ENCODE assay signal across 2 cellular contexts in the genomic region with DNA sequence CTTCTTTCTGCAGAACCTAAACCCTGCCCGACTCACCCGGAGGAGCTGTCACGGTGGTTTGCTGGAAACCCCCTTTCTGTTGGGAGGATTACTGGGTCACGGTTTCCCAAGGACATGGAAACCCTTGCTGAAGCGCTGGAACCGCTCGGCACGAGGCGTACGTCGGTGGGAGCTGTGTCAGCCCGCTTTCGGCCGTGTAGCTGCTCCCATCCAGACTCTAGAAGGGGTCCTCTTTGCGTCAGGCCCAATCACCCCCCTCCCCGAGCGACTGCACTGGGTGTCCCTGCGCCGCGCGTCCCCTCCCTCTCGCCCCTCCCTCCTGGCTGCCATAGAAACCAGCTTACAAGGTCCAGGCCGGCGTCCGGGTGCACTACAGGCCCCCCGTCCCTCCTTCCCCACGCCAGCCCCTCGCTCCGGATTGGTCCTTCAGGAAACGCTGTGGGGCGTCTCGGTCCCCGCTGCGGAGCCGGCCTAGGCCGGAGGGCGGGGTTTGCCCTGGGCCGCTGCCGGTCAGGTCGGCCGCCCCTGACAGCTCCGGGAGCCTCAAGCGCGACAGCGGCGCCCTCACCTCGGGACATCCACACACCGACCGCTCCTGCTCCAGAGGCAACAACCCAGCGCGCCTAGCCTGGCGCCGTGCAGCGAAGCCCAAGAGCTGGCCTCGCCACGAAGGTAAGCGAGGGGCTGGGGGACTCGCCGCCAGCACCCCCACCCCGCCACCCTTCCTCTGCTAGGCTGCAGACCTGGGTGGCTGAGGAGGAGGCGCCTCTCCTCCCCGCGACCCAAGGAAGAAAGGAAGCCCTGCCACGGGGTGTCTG.
TF ChIP-seq lines count a peak whose summit lies in the region.

Gene NIM1K, plus strand, starts transcription at position 486 of the 818 bp plus-strand sequence. CDS start 53,551 bp downstream, outside the sequence.

TF ChIP-seq in IMR-90, 13 proteins besides CTCF, POLR2A, EP300 and RAD21 (continued from another document):
- TF ChIP-seq, protein P1, sequence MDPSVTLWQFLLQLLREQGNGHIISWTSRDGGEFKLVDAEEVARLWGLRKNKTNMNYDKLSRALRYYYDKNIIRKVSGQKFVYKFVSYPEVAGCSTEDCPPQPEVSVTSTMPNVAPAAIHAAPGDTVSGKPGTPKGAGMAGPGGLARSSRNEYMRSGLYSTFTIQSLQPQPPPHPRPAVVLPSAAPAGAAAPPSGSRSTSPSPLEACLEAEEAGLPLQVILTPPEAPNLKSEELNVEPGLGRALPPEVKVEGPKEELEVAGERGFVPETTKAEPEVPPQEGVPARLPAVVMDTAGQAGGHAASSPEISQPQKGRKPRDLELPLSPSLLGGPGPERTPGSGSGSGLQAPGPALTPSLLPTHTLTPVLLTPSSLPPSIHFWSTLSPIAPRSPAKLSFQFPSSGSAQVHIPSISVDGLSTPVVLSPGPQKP (IDR thresholded peaks at IDR 0.05; ENCODE audit: borderline replicate concordance, low read depth, low read length) = no peak
- TF ChIP-seq CHD1 (IDR thresholded peaks at IDR 0.05; ENCODE audit: low read depth, low read length) (no peak), SMC3 (IDR thresholded peaks at IDR 0.05; ENCODE audit: low read depth, low read length) (no peak), MAFK (IDR thresholded peaks at IDR 0.05; ENCODE audit: low read depth, low read length) (no peak), BHLHE40 (IDR thresholded peaks at IDR 0.05; ENCODE audit: low read depth, low read length) (no peak)
TF ChIP-seq in IMR-90: peak in this region for 0.

TF ChIP-seq in WTC11, 78 proteins besides CTCF, POLR2A, EP300 and RAD21 (continued from another document):
- TF ChIP-seq, protein P2, sequence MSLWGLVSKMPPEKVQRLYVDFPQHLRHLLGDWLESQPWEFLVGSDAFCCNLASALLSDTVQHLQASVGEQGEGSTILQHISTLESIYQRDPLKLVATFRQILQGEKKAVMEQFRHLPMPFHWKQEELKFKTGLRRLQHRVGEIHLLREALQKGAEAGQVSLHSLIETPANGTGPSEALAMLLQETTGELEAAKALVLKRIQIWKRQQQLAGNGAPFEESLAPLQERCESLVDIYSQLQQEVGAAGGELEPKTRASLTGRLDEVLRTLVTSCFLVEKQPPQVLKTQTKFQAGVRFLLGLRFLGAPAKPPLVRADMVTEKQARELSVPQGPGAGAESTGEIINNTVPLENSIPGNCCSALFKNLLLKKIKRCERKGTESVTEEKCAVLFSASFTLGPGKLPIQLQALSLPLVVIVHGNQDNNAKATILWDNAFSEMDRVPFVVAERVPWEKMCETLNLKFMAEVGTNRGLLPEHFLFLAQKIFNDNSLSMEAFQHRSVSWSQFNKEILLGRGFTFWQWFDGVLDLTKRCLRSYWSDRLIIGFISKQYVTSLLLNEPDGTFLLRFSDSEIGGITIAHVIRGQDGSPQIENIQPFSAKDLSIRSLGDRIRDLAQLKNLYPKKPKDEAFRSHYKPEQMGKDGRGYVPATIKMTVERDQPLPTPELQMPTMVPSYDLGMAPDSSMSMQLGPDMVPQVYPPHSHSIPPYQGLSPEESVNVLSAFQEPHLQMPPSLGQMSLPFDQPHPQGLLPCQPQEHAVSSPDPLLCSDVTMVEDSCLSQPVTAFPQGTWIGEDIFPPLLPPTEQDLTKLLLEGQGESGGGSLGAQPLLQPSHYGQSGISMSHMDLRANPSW (CRISPR knock-in tag; conservative IDR thresholded peaks at IDR 0.05; ENCODE audit: low read depth) = no peak
- peak; percentile 38; the same call in 1 of the 2 replicates for TF ChIP-seq FOXP4 (CRISPR knock-in tag; IDR thresholded peaks at IDR 0.05)
TF ChIP-seq in WTC11: peak in this region for 5.
